8 cellular contexts compared by ENCODE assay signal in genomic region chr11:77474509-77475070, GRCh38. TPM values are rescaled to one million over a fixed set of nuclear protein-coding genes. Genes with fewer than 3 reads are reported as not detected.
A peak's percentile ranks its signal among the peaks of the same experiment; 100 is the strongest.
DNase-seq lines count a peak whose midpoint lies in the region; ATAC-seq and TF ChIP-seq lines count a peak whose summit lies in the region.

No MANE protein-coding gene starts in this region.

- peak overlapping the region; percentile 27 for H3K9ac ChIP-seq in adipocyte (ENCODE audit: low read length)
- H3K9ac ChIP-seq in subcutaneous abdominal adipose tissue (ENCODE audit: low read length in 5 of 5): peak overlapping the region in 1 of 5 donors; percentile 38

- H3K4me3 Mint-ChIP-seq in T-helper 2 cell treated with Interferon-gamma antibody and Interleukin-4, amounts not matched to agents 5 μg/mL and 100 μg/mL, for 36 hours: peak overlapping the region; percentile 86

- no peaks in the 10 kb centered on the region for H3K36me3 ChIP-seq in adipocyte (ENCODE audit: control insufficient read depth, insufficient read depth, low read length, severe bottlenecking)
- no peaks in the 10 kb centered on the region for H3K36me3 ChIP-seq in kidney epithelial cell (ENCODE audit: control insufficient read depth, insufficient read depth, low read length)
- no peaks in the 10 kb centered on the region for H3K36me3 ChIP-seq in subcutaneous abdominal adipose tissue (ENCODE audit: control insufficient read depth in 5 of 5, insufficient read depth in 5 of 5, low read length in 5 of 5)

- H3K9me3 Mint-ChIP-seq in T-helper 2 cell treated with Interferon-gamma antibody and Interleukin-4, amounts not matched to agents 5 μg/mL and 100 μg/mL, for 36 hours: no peaks in the 10 kb centered on the region

- no peaks in the 10 kb centered on the region for H3K4me1 ChIP-seq in adipocyte (ENCODE audit: control insufficient read depth, insufficient read depth, low read length)
- peaks cover 0 to 16% (median 10%) of the 10 kb centered on the region in 5 donors for H3K4me1 ChIP-seq in subcutaneous abdominal adipose tissue (ENCODE audit: control insufficient read depth in 5 of 5, insufficient read depth in 5 of 5, low read length in 5 of 5)

- no peak for ATAC-seq in GM18511 (IDR thresholded peaks at IDR 0.05; ENCODE audit: unreplicated experiment)

- H3K27me3 ChIP-seq in adipocyte (replicated peaks; ENCODE audit: control insufficient read depth, insufficient read depth, low read length): no peaks in the 10 kb centered on the region
- H3K27me3 ChIP-seq in kidney epithelial cell (ENCODE audit: control insufficient read depth, insufficient read depth, low read length): no peaks in the 10 kb centered on the region
- H3K27me3 ChIP-seq in subcutaneous abdominal adipose tissue (ENCODE audit: control insufficient read depth in 5 of 5, insufficient read depth in 4 of 5, low read length in 5 of 5): no peaks in the 10 kb centered on the region

- no peaks in the 10 kb centered on the region for H3K36me3 Mint-ChIP-seq in T-helper 2 cell treated with Interferon-gamma antibody and Interleukin-4, amounts not matched to agents 5 μg/mL and 100 μg/mL, for 36 hours (ENCODE audit: low read depth)

- H3K4me3 ChIP-seq in adipocyte (ENCODE audit: low read length) (peak overlapping the region; percentile 80), kidney epithelial cell (ENCODE audit: low read depth, low read length) (peak overlapping the region; percentile 79), subcutaneous abdominal adipose tissue (ENCODE audit: low read depth in 1 of 5, low read length in 5 of 5) (peak overlapping the region; percentile 45 to 73 (median 66))

- H3K9me3 ChIP-seq in adipocyte (ENCODE audit: control insufficient read depth, low read length) (no peaks in the 10 kb centered on the region), subcutaneous abdominal adipose tissue (ENCODE audit: control insufficient read depth in 5 of 5, low read length in 5 of 5) (no peaks in the 10 kb centered on the region)

- H3K4me1 Mint-ChIP-seq in T-helper 2 cell treated with Interferon-gamma antibody and Interleukin-4, amounts not matched to agents 5 μg/mL and 100 μg/mL, for 36 hours (ENCODE audit: low read depth): peaks cover 16% of the 10 kb centered on the region

- TF ChIP-seq CTCF in kidney epithelial cell (IDR thresholded peaks at IDR 0.05; ENCODE audit: insufficient read depth, low read length, poor library complexity, severe bottlenecking): no peak

- DNase-seq in T-helper 2 cell treated with Interferon-gamma antibody and Interleukin-4, amounts not matched to agents 5 μg/mL and 100 μg/mL, for 36 hours (ENCODE audit: low spot score): no peak
- DNase-seq in T-helper 2 cell (no peak), adipocyte (ENCODE audit: low read depth) (no peak), kidney epithelial cell (ENCODE audit: low read depth) (no peak), SK-N-DZ (ENCODE audit: low spot score) (no peak)
- DNase-seq in activated CD8-positive, alpha-beta memory T cell treated with anti-CD3 and anti-CD28 coated beads for 24 hours: no peak

- H3K27ac Mint-ChIP-seq in T-helper 2 cell treated with Interferon-gamma antibody and Interleukin-4, amounts not matched to agents 5 μg/mL and 100 μg/mL, for 36 hours: peak overlapping the region; percentile 82

- H3K27me3 Mint-ChIP-seq in T-helper 2 cell treated with Interferon-gamma antibody and Interleukin-4, amounts not matched to agents 5 μg/mL and 100 μg/mL, for 36 hours (ENCODE audit: low read depth): peaks cover 40% of the 10 kb centered on the region

- no peak overlapping the region for H3K27ac ChIP-seq in subcutaneous abdominal adipose tissue (ENCODE audit: low read depth, low read length)

RNA-seq across cellular contexts. Expression of gene PAK1, which starts 0.7 kb away (rescaled TPM):
- 32.7 and 35.3 TPM in 2 replicates for total RNA-seq in kidney epithelial cell
- 38.4 and 40.4 TPM in 2 replicates for polyA plus RNA-seq in SK-N-DZ (2014; cell fraction: cytosol; rRNA removed)
- 65.4 and 122 TPM in 2 replicates for polyA plus RNA-seq in SK-N-DZ (2014; cell fraction: nucleus; rRNA removed)
